20 cellular contexts compared by ENCODE assay signal in genomic region chr22:28283025-28283654, GRCh38.
DNase-seq lines count a peak whose midpoint lies in the region; ATAC-seq and TF ChIP-seq lines count a peak whose summit lies in the region.
"Had no signal": no experiment of that assay in that cellular context is flagged by ENCODE, and none has a peak within 500 bp of the region (broad histone marks: within the 10 kb centered on the region; RNA-seq: fewer than 3 reads in every experiment).

No MANE protein-coding gene starts in this region.

- H3K4me1 ChIP-seq in SK-N-SH (ENCODE audit: control insufficient read depth in 1 of 2, insufficient read depth in 2 of 2, low read depth in 1 of 2, low read length in 1 of 2), result peaks cover 0 to 16% of the 10 kb centered on the region in 2 experiments; a peak in 2 of 4 replicates

- H4K20me1 ChIP-seq in SK-N-SH (ENCODE audit: insufficient read depth), result no peaks in the 10 kb centered on the region

- ATAC-seq in HG03460 (IDR thresholded peaks at IDR 0.05; ENCODE audit: unreplicated experiment), result no peak
- ATAC-seq: GM12878 had no signal

- WGBS in SK-N-SH (ENCODE audit: low lambda C conversion rate), result 55% methylated on average over 2 of the region's 2 CpGs

- peaks cover 5% of the 10 kb centered on the region for H3K4me1 Mint-ChIP-seq in progenitor cell of endocrine pancreas (ENCODE audit: low read depth)
- H3K4me1 Mint-ChIP-seq: activated CD4-positive, alpha-beta memory T cell treated with anti-CD3 and anti-CD28 coated beads, Interleukin-2, amount 10 ng/mL, durations not matched to agents 7 days and 5 days; B cell had no signal

- peak; percentile 39 for DNase-seq in EL
- no peak for DNase-seq in SK-N-SH
- peak; percentile 54 for DNase-seq in fibroblast of mammary gland (ENCODE audit: low read depth)
- no peak for DNase-seq in progenitor cell of endocrine pancreas (ENCODE audit: low spot score, unreplicated experiment)
- no peak for DNase-seq in anterior cingulate cortex (lab: John Stamatoyannopoulos, UW)
- no peak for DNase-seq in NCI-H446 (lab: John Stamatoyannopoulos, UW)
- DNase-seq in NCI-H1417 treated with DMSO at 0.1 percent for 48 hours (lab: John Stamatoyannopoulos, UW), result no peak
- DNase-seq: activated CD4-positive, alpha-beta memory T cell treated with anti-CD3 and anti-CD28 coated beads, Interleukin-2, amount 10 ng/mL, durations not matched to agents 7 days and 5 days; H9; NCI-H1105 treated with DMSO at 0.1 percent for 48 hours; NCI-H446 treated with DMSO at 0.1 percent for 48 hours; spleen; stimulated activated naive CD4-positive, alpha-beta T cell treated with Interleukin-2 at 50 U/mL for 16 hours had no signal

- H3K36me3 ChIP-seq in SK-N-SH (replicated peaks in 1 of 2; ENCODE audit: control insufficient read depth in 1 of 2, insufficient read depth in 2 of 2, low read length in 1 of 2), result no peaks in the 10 kb centered on the region
- H3K36me3 ChIP-seq: esophagus muscularis mucosa, neutrophil, spleen, vagina had no signal

- H3K9me2 ChIP-seq in SK-N-SH, result no peaks in the 10 kb centered on the region

- H3K4me2 ChIP-seq in SK-N-SH, result peak overlapping the region; percentile 47

- H3K4me3 Mint-ChIP-seq in progenitor cell of endocrine pancreas (ENCODE audit: low read depth), result no peak overlapping the region
- H3K4me3 Mint-ChIP-seq: activated CD4-positive, alpha-beta memory T cell treated with anti-CD3 and anti-CD28 coated beads, Interleukin-2, amount 10 ng/mL, durations not matched to agents 7 days and 5 days; B cell; dendritic cell treated with granulocyte-macrophage colony-stimulating factor and Interleukin-4, amounts not matched to agents 40 ng/mL and 50 ng/mL, for 4 days; H9 had no signal

- no peaks in the 10 kb centered on the region for H3K36me3 Mint-ChIP-seq in progenitor cell of endocrine pancreas (ENCODE audit: insufficient read depth)

- CTCF ChIA-PET in SK-N-SH (lab: Yijun Ruan, JAX), result interaction anchor here (1.0 to 2.3 kb wide), 3 partner anchors 10 to 99 kb away, joined by 3 to 6 read pairs (median 4); no protein-coding TSS in a partner anchor

- no peak overlapping the region for H2AFZ ChIP-seq in SK-N-SH (ENCODE audit: low read depth)

- H3K27ac ChIP-seq in SK-N-SH (ENCODE audit: low read depth in 2 of 2, low read length in 1 of 2), result peak overlapping the region in 1 of 2 experiments; percentile 42; a peak in 2 of 4 replicates
- H3K27ac ChIP-seq: esophagus muscularis mucosa, neutrophil, spleen, vagina had no signal

- peak overlapping the region; percentile 70 for H3K27ac Mint-ChIP-seq in progenitor cell of endocrine pancreas
- H3K27ac Mint-ChIP-seq: activated CD4-positive, alpha-beta memory T cell treated with anti-CD3 and anti-CD28 coated beads, Interleukin-2, amount 10 ng/mL, durations not matched to agents 7 days and 5 days; B cell; dendritic cell treated with granulocyte-macrophage colony-stimulating factor and Interleukin-4, amounts not matched to agents 40 ng/mL and 50 ng/mL, for 4 days had no signal

- TF ChIP-seq EP300 in SK-N-SH (IDR thresholded peaks at IDR 0.05; ENCODE audit: borderline replicate concordance in 1 of 2, low read depth in 1 of 2, low read length in 1 of 2), result peak in 1 of 2 experiments; percentile 20; a peak in 1 of 4 replicates

- H3F3A ChIP-seq in SK-N-SH (replicated peaks; ENCODE audit: insufficient read depth), result peaks cover 18% of the 10 kb centered on the region

- TF ChIP-seq CTCF in SK-N-SH (IDR thresholded peaks at IDR 0.05) (no peak), fibroblast of mammary gland (conservative IDR thresholded peaks at IDR 0.05; ENCODE audit: control insufficient read depth, insufficient read depth, low read depth, low read length) (no peak), progenitor cell of endocrine pancreas (IDR thresholded peaks at IDR 0.05; ENCODE audit: unreplicated experiment) (no peak)

- no peaks in the 10 kb centered on the region for H3K9me3 ChIP-seq in SK-N-SH
- H3K9me3 ChIP-seq: esophagus muscularis mucosa, neutrophil, spleen, vagina had no signal

- H3K9me3 Mint-ChIP-seq in progenitor cell of endocrine pancreas (ENCODE audit: low read depth), result no peaks in the 10 kb centered on the region
- H3K9me3 Mint-ChIP-seq: activated CD4-positive, alpha-beta memory T cell treated with anti-CD3 and anti-CD28 coated beads, Interleukin-2, amount 10 ng/mL, durations not matched to agents 7 days and 5 days; dendritic cell treated with granulocyte-macrophage colony-stimulating factor and Interleukin-4, amounts not matched to agents 40 ng/mL and 50 ng/mL, for 4 days; H9 had no signal

- TF ChIP-seq RAD21 in SK-N-SH (IDR thresholded peaks at IDR 0.05; ENCODE audit: low read length), result no peak

- no peaks in the 10 kb centered on the region for H3K27me3 Mint-ChIP-seq in progenitor cell of endocrine pancreas
- H3K27me3 Mint-ChIP-seq: B cell; dendritic cell treated with granulocyte-macrophage colony-stimulating factor and Interleukin-4, amounts not matched to agents 40 ng/mL and 50 ng/mL, for 4 days had no signal

- no peaks in the 10 kb centered on the region for H3K27me3 ChIP-seq in SK-N-SH (ENCODE audit: insufficient read depth)
- H3K27me3 ChIP-seq: esophagus muscularis mucosa, neutrophil, spleen, vagina had no signal

- H3K9ac ChIP-seq in SK-N-SH, result no peak overlapping the region

- POLR2A ChIA-PET in SK-N-SH (lab: Yijun Ruan, JAX), result interaction anchor here (0.6 kb wide), 1 partner anchor 158 kb away, joined by 4 read pairs; no protein-coding TSS in a partner anchor

- H3K4me3 ChIP-seq in SK-N-SH (ENCODE audit: low read depth in 2 of 2, low read length in 1 of 2) (no peak overlapping the region; a peak in 1 of 4 replicates), fibroblast of mammary gland (ENCODE audit: control insufficient read depth, low read depth, low read length) (no peak overlapping the region)
- H3K4me3 ChIP-seq: esophagus muscularis mucosa, GM12878, spleen, vagina had no signal

- H3K79me2 ChIP-seq in SK-N-SH (ENCODE audit: insufficient read depth), result no peaks in the 10 kb centered on the region

TF ChIP-seq in SK-N-SH, 30 proteins besides CTCF, POLR2A, EP300 and RAD21:
- peak; percentile 45; the same call in 1 of the 2 replicates for TF ChIP-seq NFIC (IDR thresholded peaks at IDR 0.05; ENCODE audit: borderline replicate concordance)
- peak; percentile 54 for TF ChIP-seq TCF12 (IDR thresholded peaks at IDR 0.05)
- no peak for TF ChIP-seq GABPA (IDR thresholded peaks at IDR 0.05; ENCODE audit: low read depth)
- TF ChIP-seq JUND (IDR thresholded peaks at IDR 0.05), result peak; percentile 38
- TF ChIP-seq, protein P1, sequence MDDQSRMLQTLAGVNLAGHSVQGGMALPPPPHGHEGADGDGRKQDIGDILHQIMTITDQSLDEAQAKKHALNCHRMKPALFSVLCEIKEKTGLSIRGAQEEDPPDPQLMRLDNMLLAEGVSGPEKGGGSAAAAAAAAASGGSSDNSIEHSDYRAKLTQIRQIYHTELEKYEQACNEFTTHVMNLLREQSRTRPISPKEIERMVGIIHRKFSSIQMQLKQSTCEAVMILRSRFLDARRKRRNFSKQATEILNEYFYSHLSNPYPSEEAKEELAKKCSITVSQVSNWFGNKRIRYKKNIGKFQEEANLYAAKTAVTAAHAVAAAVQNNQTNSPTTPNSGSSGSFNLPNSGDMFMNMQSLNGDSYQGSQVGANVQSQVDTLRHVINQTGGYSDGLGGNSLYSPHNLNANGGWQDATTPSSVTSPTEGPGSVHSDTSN (IDR thresholded peaks at IDR 0.05), result peak; percentile 33
- peak; percentile 34; the same call in 1 of the 2 replicates for TF ChIP-seq TEAD4 (IDR thresholded peaks at IDR 0.05; ENCODE audit: borderline replicate concordance, insufficient read depth)
- no peak for TF ChIP-seq USF1 (IDR thresholded peaks at IDR 0.05; ENCODE audit: borderline replicate concordance, low read depth)
- TF ChIP-seq FOSL2 (IDR thresholded peaks at IDR 0.05; ENCODE audit: borderline replicate concordance, low read depth), result peak; percentile 59; the same call in 1 of the 2 replicates
- TF ChIP-seq CHD2 (IDR thresholded peaks at IDR 0.05; ENCODE audit: low read length, partially characterized antibody), result no peak

Comparison
In these comparisons a context has a peak if more than half of its experiments do, and no peak if none do; other contexts are left out.
1. DNase-seq: peak in EL (single experiment) and fibroblast of mammary gland (single experiment); none in SK-N-SH (single experiment), progenitor cell of endocrine pancreas (single experiment), anterior cingulate cortex (0 of 58), NCI-H446 (0 of 2) and NCI-H1417 treated with DMSO at 0.1 percent for 48 hours (single experiment).